Comparison of ENCODE assay signal across 18 cellular contexts in the genomic region with DNA sequence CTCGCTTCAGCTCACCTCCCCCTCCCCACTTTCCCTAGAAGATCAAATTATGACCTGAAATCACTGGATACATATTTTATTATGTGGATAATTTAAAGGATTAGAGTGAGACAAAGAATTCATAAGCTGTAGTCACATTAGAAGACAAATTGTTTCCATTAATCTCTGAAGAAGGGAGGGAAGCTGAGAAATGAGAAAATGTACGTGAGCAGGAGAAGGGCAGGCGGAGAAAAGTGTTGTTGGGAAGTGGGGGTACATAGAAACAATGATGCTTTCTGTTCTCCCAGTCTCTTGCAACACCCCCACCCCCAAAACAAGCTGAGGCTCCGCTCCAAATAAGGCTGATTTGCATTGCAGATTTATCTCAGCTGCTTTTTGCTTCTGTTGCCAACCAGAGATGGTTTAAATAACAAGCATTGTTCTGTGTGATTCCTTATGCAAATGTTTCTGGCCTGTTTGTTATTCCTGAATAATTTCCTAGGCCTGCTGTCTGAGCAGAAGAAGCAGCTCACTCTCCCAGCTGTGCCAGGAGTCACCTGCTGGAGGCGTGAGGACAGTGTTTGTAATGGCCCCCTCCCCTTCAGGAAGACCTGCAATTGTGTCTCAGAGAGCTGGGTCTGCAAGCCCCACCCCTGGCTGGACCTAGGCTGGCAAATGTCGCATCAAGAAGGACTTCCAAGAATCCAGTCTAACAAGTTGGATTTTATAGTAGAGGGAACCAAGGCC.
A peak's percentile ranks its signal among the peaks of the same experiment; 100 is the strongest.
DNase-seq lines count a peak whose midpoint lies in the region; ATAC-seq and TF ChIP-seq lines count a peak whose summit lies in the region.
"Had no signal": no experiment of that assay in that cellular context is flagged by ENCODE, and none has a peak within 500 bp of the region (broad histone marks: within the 10 kb centered on the region; RNA-seq: fewer than 3 reads in every experiment).

No MANE protein-coding gene starts in this region.

- no peaks in the 10 kb centered on the region for H3K9me3 ChIP-seq in HUES6 (ENCODE audit: control insufficient read depth, insufficient read depth, low read depth, low read length)

- H3K36me3 ChIP-seq in HUES6 (ENCODE audit: control insufficient read depth, insufficient read depth, low read length) = no peaks in the 10 kb centered on the region

- H3K27ac ChIP-seq in HUES6 (ENCODE audit: low read depth, low read length) (no peak overlapping the region), substantia nigra (ENCODE audit: low read depth, low read length, poor library complexity, severe bottlenecking) (peak overlapping the region; percentile 96)
- H3K27ac ChIP-seq: C4-2B had no signal

- no peak for TF ChIP-seq CTCF in brain (conservative IDR thresholded peaks at IDR 0.05)

- peak overlapping the region; percentile 28; the same call in 1 of the 2 replicates for H3K4me3 ChIP-seq in HUES6 (ENCODE audit: low read depth, low read length)

- H3K36me3 Mint-ChIP-seq in brain = no peaks in the 10 kb centered on the region
- H3K36me3 Mint-ChIP-seq: naive thymus-derived CD4-positive, alpha-beta T cell had no signal

- H3K4me1 Mint-ChIP-seq in brain = peaks cover 69% of the 10 kb centered on the region

- H3K27ac Mint-ChIP-seq in brain = peak overlapping the region; percentile 69 to 97 (median 91)
- H3K27ac Mint-ChIP-seq: naive thymus-derived CD4-positive, alpha-beta T cell had no signal

- H3K27me3 Mint-ChIP-seq in brain = peaks cover 2% of the 10 kb centered on the region

- DNase-seq in iPS-NIHi11 (ENCODE audit: low spot score) (peak; percentile 69), substantia nigra (lab: John Stamatoyannopoulos, UW) (peak in 48 of 49 donors; percentile 24 to 90 (median 76)), NCI-H187 treated with DMSO at 0.1 percent for 48 hours (lab: John Stamatoyannopoulos, UW) (no peak), SK-N-DZ (ENCODE audit: low spot score) (no peak)
- DNase-seq: activated effector memory CD4-positive, alpha-beta T cell treated with anti-CD3 and anti-CD28 coated beads, Interleukin-2, amount 50 U/mL, for 16 hours; aorta; cortex of kidney; erythroblast; left ventricle myocardium superior; naive thymus-derived CD4-positive, alpha-beta T cell; NCI-H2081; RPMI8226; T-helper 1 cell had no signal

- H3K9me3 Mint-ChIP-seq in brain = no peaks in the 10 kb centered on the region
- H3K9me3 Mint-ChIP-seq: naive thymus-derived CD4-positive, alpha-beta T cell had no signal

- peaks cover 48% of the 10 kb centered on the region for H3K4me1 ChIP-seq in HUES6 (ENCODE audit: control insufficient read depth, insufficient read depth, low read length)

- H3K9ac ChIP-seq in HUES6 (ENCODE audit: low read length) = no peak overlapping the region

- no peak for ATAC-seq in GM21367 (IDR thresholded peaks at IDR 0.05; ENCODE audit: unreplicated experiment)
- ATAC-seq: activated CD4-positive, CD25-positive, alpha-beta regulatory T cell treated with anti-CD3 and anti-CD28 coated beads, Interleukin-2, amount 50 U/mL, for 24 hours; left ventricle myocardium superior; naive thymus-derived CD4-positive, alpha-beta T cell had no signal

- H3K27me3 ChIP-seq in HUES6 (ENCODE audit: control insufficient read depth, insufficient read depth, low read length) = 0 out of 2 replicates have a peak, but pooled peaks cover 3% of the 10 kb centered on the region

- peak overlapping the region in 3 of 5 experiments; percentile 13 to 50 (median 47) for H3K4me3 Mint-ChIP-seq in brain
- H3K4me3 Mint-ChIP-seq: naive thymus-derived CD4-positive, alpha-beta T cell had no signal

Comparison
In these comparisons a context has a peak if more than half of its experiments do, and no peak if none do; other contexts are left out.
1. DNase-seq: peak in iPS-NIHi11 (single experiment) and substantia nigra (48 of 49); none in NCI-H187 treated with DMSO at 0.1 percent for 48 hours (single experiment) and SK-N-DZ (single experiment).